Comparison of ENCODE assay signal across 2 cellular contexts in the genomic region with DNA sequence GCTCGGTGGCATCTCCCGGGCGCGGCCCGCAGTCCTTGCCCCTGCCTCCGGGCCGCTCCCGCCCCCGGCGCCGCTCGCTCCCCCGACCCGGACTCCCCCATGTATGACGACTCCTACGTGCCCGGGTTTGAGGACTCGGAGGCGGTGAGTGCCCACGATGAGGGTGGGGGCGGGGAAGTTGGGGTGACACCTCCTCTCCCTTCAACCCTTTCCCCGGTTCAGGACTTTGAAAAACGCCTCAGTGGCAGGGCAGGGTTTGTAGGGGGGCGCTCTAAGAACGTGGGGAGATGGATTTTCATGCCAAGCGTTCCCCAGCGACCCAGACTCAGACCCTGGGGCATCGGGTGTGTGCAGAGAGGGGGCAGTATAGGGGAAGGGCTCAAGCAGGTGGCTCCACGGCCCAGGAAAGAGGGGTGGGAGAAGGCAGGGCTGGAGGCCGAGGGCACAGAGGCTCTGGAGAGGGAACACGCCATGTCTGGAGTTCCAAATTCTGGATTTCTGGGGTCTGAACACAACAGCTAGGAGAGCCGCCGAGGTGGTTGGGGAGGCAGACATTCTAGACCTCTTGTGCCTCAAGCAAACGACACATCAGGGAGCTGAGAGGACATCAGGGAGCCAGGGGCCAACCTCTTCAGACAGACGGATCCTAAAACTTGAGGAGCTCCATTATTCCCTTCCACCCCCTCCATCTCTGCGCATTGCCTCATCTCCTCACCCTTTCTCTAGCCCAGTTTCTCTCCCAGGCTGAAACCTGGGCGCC.
TF ChIP-seq lines count a peak whose summit lies in the region.

No MANE protein-coding gene starts in this region.

TF ChIP-seq in SK-N-SH, 30 proteins besides CTCF, POLR2A, EP300 and RAD21 (continued from another document):
- TF ChIP-seq USF1 (IDR thresholded peaks at IDR 0.05; ENCODE audit: borderline replicate concordance, low read depth), result no peak
- TF ChIP-seq, protein P1, sequence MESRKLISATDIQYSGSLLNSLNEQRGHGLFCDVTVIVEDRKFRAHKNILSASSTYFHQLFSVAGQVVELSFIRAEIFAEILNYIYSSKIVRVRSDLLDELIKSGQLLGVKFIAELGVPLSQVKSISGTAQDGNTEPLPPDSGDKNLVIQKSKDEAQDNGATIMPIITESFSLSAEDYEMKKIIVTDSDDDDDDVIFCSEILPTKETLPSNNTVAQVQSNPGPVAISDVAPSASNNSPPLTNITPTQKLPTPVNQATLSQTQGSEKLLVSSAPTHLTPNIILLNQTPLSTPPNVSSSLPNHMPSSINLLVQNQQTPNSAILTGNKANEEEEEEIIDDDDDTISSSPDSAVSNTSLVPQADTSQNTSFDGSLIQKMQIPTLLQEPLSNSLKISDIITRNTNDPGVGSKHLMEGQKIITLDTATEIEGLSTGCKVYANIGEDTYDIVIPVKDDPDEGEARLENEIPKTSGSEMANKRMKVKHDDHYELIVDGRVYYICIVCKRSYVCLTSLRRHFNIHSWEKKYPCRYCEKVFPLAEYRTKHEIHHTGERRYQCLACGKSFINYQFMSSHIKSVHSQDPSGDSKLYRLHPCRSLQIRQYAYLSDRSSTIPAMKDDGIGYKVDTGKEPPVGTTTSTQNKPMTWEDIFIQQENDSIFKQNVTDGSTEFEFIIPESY (IDR thresholded peaks at IDR 0.05; ENCODE audit: borderline replicate concordance, low read depth), result no peak
- no peak for TF ChIP-seq USF2 (IDR thresholded peaks at IDR 0.05; ENCODE audit: borderline replicate concordance, low read depth, low read length)
- no peak for TF ChIP-seq JUND (IDR thresholded peaks at IDR 0.05)
- no peak for TF ChIP-seq FOXJ3 (CRISPR knock-in tag; IDR thresholded peaks at IDR 0.05)
- no peak for TF ChIP-seq POLR2AphosphoS5 (IDR thresholded peaks at IDR 0.05; ENCODE audit: low read depth, low read length)
- no peak for TF ChIP-seq SIN3A (IDR thresholded peaks at IDR 0.05; ENCODE audit: borderline replicate concordance, low read depth, low read length)
- TF ChIP-seq RCOR1 (IDR thresholded peaks at IDR 0.05; ENCODE audit: low read length), result no peak
- no peak; the same call in 1 of the 2 replicates for TF ChIP-seq MXI1 (IDR thresholded peaks at IDR 0.05; ENCODE audit: low read depth, low read length)
- no peak for TF ChIP-seq FOSL2 (IDR thresholded peaks at IDR 0.05; ENCODE audit: borderline replicate concordance, low read depth)
- TF ChIP-seq, protein P2, sequence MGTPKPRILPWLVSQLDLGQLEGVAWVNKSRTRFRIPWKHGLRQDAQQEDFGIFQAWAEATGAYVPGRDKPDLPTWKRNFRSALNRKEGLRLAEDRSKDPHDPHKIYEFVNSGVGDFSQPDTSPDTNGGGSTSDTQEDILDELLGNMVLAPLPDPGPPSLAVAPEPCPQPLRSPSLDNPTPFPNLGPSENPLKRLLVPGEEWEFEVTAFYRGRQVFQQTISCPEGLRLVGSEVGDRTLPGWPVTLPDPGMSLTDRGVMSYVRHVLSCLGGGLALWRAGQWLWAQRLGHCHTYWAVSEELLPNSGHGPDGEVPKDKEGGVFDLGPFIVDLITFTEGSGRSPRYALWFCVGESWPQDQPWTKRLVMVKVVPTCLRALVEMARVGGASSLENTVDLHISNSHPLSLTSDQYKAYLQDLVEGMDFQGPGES (IDR thresholded peaks at IDR 0.05; ENCODE audit: low read depth, low read length), result no peak
- no peak for TF ChIP-seq SMC3 (IDR thresholded peaks at IDR 0.05; ENCODE audit: low read depth, low read length)

TF ChIP-seq in SK-N-SH treated with all-trans-retinoic acid at 6 μM for 48 hours, 23 proteins besides CTCF, POLR2A, EP300 and RAD21 (continued from another document):
- TF ChIP-seq PATZ1 (CRISPR knock-in tag; IDR thresholded peaks at IDR 0.05; ENCODE audit: borderline replicate concordance) (no peak), POU6F1 (CRISPR knock-in tag; IDR thresholded peaks at IDR 0.05; ENCODE audit: borderline replicate concordance, low read depth) (no peak), ISL1 (CRISPR knock-in tag; IDR thresholded peaks at IDR 0.05) (no peak), BACH2 (CRISPR knock-in tag; IDR thresholded peaks at IDR 0.05; ENCODE audit: borderline replicate concordance) (no peak)
- TF ChIP-seq, protein P3, sequence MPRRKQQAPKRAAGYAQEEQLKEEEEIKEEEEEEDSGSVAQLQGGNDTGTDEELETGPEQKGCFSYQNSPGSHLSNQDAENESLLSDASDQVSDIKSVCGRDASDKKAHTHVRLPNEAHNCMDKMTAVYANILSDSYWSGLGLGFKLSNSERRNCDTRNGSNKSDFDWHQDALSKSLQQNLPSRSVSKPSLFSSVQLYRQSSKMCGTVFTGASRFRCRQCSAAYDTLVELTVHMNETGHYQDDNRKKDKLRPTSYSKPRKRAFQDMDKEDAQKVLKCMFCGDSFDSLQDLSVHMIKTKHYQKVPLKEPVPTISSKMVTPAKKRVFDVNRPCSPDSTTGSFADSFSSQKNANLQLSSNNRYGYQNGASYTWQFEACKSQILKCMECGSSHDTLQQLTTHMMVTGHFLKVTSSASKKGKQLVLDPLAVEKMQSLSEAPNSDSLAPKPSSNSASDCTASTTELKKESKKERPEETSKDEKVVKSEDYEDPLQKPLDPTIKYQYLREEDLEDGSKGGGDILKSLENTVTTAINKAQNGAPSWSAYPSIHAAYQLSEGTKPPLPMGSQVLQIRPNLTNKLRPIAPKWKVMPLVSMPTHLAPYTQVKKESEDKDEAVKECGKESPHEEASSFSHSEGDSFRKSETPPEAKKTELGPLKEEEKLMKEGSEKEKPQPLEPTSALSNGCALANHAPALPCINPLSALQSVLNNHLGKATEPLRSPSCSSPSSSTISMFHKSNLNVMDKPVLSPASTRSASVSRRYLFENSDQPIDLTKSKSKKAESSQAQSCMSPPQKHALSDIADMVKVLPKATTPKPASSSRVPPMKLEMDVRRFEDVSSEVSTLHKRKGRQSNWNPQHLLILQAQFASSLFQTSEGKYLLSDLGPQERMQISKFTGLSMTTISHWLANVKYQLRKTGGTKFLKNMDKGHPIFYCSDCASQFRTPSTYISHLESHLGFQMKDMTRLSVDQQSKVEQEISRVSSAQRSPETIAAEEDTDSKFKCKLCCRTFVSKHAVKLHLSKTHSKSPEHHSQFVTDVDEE (CRISPR knock-in tag; IDR thresholded peaks at IDR 0.05), result no peak
